Comparison of ENCODE assay signal across 8 cellular contexts in the genomic region with DNA sequence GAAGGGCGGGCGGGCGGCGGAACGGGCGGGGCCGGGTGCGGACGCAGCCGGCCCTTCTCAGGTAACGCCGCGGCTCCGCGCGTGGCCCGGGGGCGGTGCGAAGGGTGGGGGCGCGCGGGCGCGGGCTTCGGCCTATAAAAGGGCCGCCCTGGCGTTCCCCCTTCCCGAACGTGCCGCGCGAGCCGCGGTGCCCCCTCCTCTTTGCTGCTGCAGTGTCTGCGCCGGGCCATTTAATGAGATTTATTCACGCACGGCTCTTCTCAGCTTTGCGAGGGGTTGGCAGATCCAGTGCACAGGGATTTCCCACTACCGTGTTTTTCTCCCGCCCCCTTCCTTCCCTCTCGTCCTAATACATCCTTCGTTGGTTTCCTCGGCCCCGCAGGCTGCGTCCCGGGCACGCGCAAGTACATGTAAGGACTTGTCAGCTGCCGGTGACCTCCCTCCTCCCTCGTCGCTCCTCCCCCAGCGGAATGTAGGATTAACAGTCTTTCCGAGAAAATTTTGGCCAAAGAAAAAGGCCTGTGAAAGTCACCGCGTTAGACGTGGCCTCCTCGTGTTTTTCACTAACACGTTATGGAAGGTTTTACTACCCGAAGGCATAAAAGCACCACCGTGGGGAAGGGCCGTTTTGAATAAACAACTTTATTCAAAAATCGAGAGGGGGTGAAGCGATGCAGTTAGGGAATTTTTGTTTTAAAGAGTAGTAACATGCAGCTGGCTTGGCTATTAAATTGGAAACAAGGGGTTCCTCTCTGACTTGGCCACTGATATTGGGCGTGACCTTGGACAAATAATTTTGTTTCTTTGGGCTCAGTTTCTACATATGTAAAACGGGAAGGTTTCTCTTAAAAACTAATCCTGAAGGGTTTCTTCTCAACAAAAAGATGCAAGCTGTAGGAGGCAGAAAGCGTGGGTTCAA. TPM values are rescaled to one million over a fixed set of nuclear protein-coding genes. Genes with fewer than 3 reads are reported as not detected.
DNase-seq lines count a peak whose midpoint lies in the region; ATAC-seq and TF ChIP-seq lines count a peak whose summit lies in the region.

No MANE protein-coding gene starts in this region.

- peaks cover 41% of the 10 kb centered on the region for H3K36me3 Mint-ChIP-seq in Calu3 (ENCODE audit: insufficient read depth, unreplicated experiment)

- peak overlapping the region; percentile 94 for H3K27ac ChIP-seq in epithelial cell of prostate

- ATAC-seq in GM21360 (IDR thresholded peaks at IDR 0.05; ENCODE audit: unreplicated experiment), result peak; percentile 53

- DNase-seq in Calu3, result peak; percentile 87
- peak; percentile 84 for DNase-seq in HT-29 (ENCODE audit: low spot score)
- DNase-seq in NOMO-1 treated with dmso at 0.1 percent for 144 hours (lab: John Stamatoyannopoulos, UW; ENCODE audit: unreplicated experiment), result peak; percentile 81
- DNase-seq in activated CD8-positive, alpha-beta memory T cell treated with anti-CD3 and anti-CD28 coated beads, Interleukin-2, amount 50 U/mL, for 48 hours, result peak; percentile 86
- peak; percentile 55 for DNase-seq in epithelial cell of prostate (ENCODE audit: low read depth, low spot score)
- peak; percentile 91 for DNase-seq in mucosa of gallbladder (ENCODE audit: low spot score)
- peak; percentile 55 to 70 for DNase-seq in stimulated activated CD8-positive, alpha-beta memory T cell treated with anti-CD3 and anti-CD28 coated beads, Interleukin-4, amount 100 ng/mL, for 4 hours (ENCODE audit: low read depth in 2 of 2, low spot score in 1 of 2)

- H3K4me3 Mint-ChIP-seq in Calu3 (ENCODE audit: low read depth, unreplicated experiment), result peak overlapping the region; percentile 93

- intact Hi-C loops in Calu3 (cut with micrococcal nuclease; ENCODE audit: unreplicated experiment), result loop anchor here (5.0 to 10.0 kb wide), 3 partner anchors 68 to 561 kb away; no protein-coding TSS in a partner anchor

- H3K27me3 Mint-ChIP-seq in Calu3 (ENCODE audit: unreplicated experiment), result no peaks in the 10 kb centered on the region

- peak overlapping the region; percentile 99 for H3K27ac Mint-ChIP-seq in Calu3 (ENCODE audit: unreplicated experiment)

- H3K4me1 Mint-ChIP-seq in Calu3 (ENCODE audit: low read depth, unreplicated experiment), result peaks cover 2% of the 10 kb centered on the region

- BruUV-seq in Calu3 (replicated peaks; lab: Mats Ljungman, UMichigan), result TSS peak; percentile 65

- CTCF ChIA-PET in Calu3 (lab: Charles Lee), result interaction anchor here (0.9 kb wide), 1 partner anchor 14 kb away, joined by 4 read pairs; no protein-coding TSS in a partner anchor

- no peak for TF ChIP-seq CTCF in Calu3 (IDR thresholded peaks at IDR 0.05; ENCODE audit: unreplicated experiment)

- H3K9me3 Mint-ChIP-seq in Calu3 (ENCODE audit: low read depth, unreplicated experiment), result no peaks in the 10 kb centered on the region

RNA-seq across cellular contexts. Expression of a gene that starts 1.0 kb away (rescaled TPM):
- total RNA-seq in Calu3 (2022), result 17.2 and 19.0 TPM in 2 replicates
- total RNA-seq in HT-29 (2014; rRNA removed; shearing (Covaris generic)), result 5.6 and 9.4 TPM in 2 replicates
- 19.0 TPM for total RNA-seq in mucosa of gallbladder

Comparison
In these comparisons a context has a peak if more than half of its experiments do, and no peak if none do; other contexts are left out.
1. Peak in every context shown above with its lines: DNase-seq, ATAC-seq and H3K27ac ChIP-seq.